In the genomic region with DNA sequence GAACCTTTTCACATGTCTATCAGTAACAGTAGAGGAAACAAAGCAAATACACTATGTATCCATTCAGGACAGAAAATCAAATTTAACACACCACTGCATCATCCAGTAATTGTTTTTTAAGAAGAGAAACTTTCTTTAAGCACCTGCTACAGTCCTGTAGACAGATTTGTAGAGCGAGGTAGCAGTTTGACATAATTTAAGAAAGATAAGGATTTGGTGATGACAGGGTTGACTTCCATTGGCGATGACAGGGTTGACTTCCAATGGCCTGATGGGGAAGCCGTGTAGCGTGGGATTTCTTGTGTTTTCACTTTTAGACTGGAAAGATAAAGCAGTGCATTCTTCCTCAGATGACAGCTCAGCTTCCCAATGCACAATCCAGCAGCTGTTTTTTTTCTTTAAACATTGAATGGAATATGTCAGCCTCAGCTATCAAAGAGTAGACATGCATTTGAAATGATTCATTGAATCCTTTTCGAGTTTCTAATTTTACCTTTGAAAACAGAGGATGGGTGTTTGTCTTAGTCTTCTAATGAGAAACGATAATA, we compare ENCODE assay signal across 25 cellular contexts.
DNase-seq lines count a peak whose midpoint lies in the region; ATAC-seq and TF ChIP-seq lines count a peak whose summit lies in the region.
"Had no signal": no experiment of that assay in that cellular context is flagged by ENCODE, and none has a peak within 500 bp of the region (broad histone marks: within the 10 kb centered on the region; RNA-seq: fewer than 3 reads in every experiment).

No MANE protein-coding gene starts in this region.

- no peak overlapping the region for H3K4me3 ChIP-seq in brain microvascular endothelial cell (ENCODE audit: low read depth, low read length)
- no peak overlapping the region for H3K4me3 ChIP-seq in right atrium auricular region
- no peak overlapping the region for H3K4me3 ChIP-seq in trophoblast cell (ENCODE audit: low read depth, low read length)
- no peak overlapping the region for H3K4me3 ChIP-seq in foreskin fibroblast (ENCODE audit: low read depth in 1 of 2, low read length in 2 of 2)
- no peak overlapping the region for H3K4me3 ChIP-seq in lower leg skin (ENCODE audit: low read depth, poor library complexity, severe bottlenecking)
- H3K4me3 ChIP-seq: GM12878, MG63, SK-N-MC had no signal

- no peak for TF ChIP-seq POLR2A in lower leg skin (IDR thresholded peaks at IDR 0.05)

- H2AK5ac ChIP-seq in trophoblast cell (ENCODE audit: low read length): no peak overlapping the region

- no peaks in the 10 kb centered on the region for H3K79me2 ChIP-seq in trophoblast cell (ENCODE audit: control insufficient read depth, insufficient read depth, low read length, poor library complexity)

- no peak overlapping the region for H2AFZ ChIP-seq in trophoblast cell (ENCODE audit: insufficient read depth, low read length, poor library complexity)

- DNase-seq in RPMI7951 (ENCODE audit: low read depth) (peak; percentile 19), brain microvascular endothelial cell (peak; percentile 53), right atrium auricular region (ENCODE audit: low spot score) (no peak), trophoblast cell (peak; percentile 12 to 37), HK-2 (ENCODE audit: unreplicated experiment) (no peak), foreskin fibroblast (no peak), lower leg skin (ENCODE audit: low spot score in 2 of 2) (no peak)
- DNase-seq: BE2C; CD4-positive, CD25-positive, alpha-beta regulatory T cell; COR-L47; DMS79; GOT3; HCEC 1CT; Kasumi-1; MG63; NCI-H1417; NCI-H1694 treated with DMSO at 0.1 percent for 48 hours; NCI-H2081 treated with DMSO at 0.1 percent for 48 hours; NCI-H446; NCI-H526 treated with DMSO at 0.1 percent for 48 hours; OCI-M1; SHP77 had no signal

- H3K27ac ChIP-seq in brain microvascular endothelial cell (no peak overlapping the region), right atrium auricular region (peak overlapping the region; percentile 52 to 76), trophoblast cell (ENCODE audit: low read depth, low read length) (no peak overlapping the region)
- H3K27ac ChIP-seq: SK-N-MC had no signal

- no peak overlapping the region for H4K12ac ChIP-seq in trophoblast cell (ENCODE audit: low read depth, low read length)

- intact Hi-C loops in lower leg skin (cut with DNase I; ENCODE audit: low total_unique reads): no loop called here

- no peak overlapping the region for H2BK5ac ChIP-seq in trophoblast cell (ENCODE audit: low read depth, low read length, poor library complexity)

- H3K14ac ChIP-seq in trophoblast cell (ENCODE audit: low read length): no peak overlapping the region

- no CpG with 5 or more reads among the region's 6 CpGs for WGBS in trophoblast cell (ENCODE audit: extremely low coverage, insufficient coverage, insufficient read length)
- 92 to 93% methylated on average over 6 of the region's 6 CpGs for WGBS in lower leg skin, 2 donors

- H4K8ac ChIP-seq in trophoblast cell (ENCODE audit: low read depth, low read length): no peak overlapping the region

- H3K9ac ChIP-seq in trophoblast cell (ENCODE audit: low read length): no peak overlapping the region

- H3K9me3 ChIP-seq in right atrium auricular region: no peaks in the 10 kb centered on the region
- H3K9me3 ChIP-seq in trophoblast cell (ENCODE audit: insufficient read depth, low read depth, low read length): no peaks in the 10 kb centered on the region
- H3K9me3 ChIP-seq: BE2C, MG63 had no signal

- H3K4me1 ChIP-seq in right atrium auricular region (peaks cover 0 to 10% of the 10 kb centered on the region in 2 donors), trophoblast cell (ENCODE audit: control insufficient read depth in 1 of 2, insufficient read depth in 2 of 2, low read length in 2 of 2) (peaks cover 0 to 2% of the 10 kb centered on the region in 2 experiments)
- H3K4me1 ChIP-seq: BE2C had no signal

- H3K36me3 ChIP-seq in brain microvascular endothelial cell (replicated peaks): no peaks in the 10 kb centered on the region
- no peaks in the 10 kb centered on the region for H3K36me3 ChIP-seq in right atrium auricular region
- H3K36me3 ChIP-seq in trophoblast cell (ENCODE audit: control insufficient read depth in 1 of 2, insufficient read depth in 2 of 2, low read length in 2 of 2): no peaks in the 10 kb centered on the region
- H3K36me3 ChIP-seq: BE2C, MG63 had no signal

- H2BK12ac ChIP-seq in trophoblast cell (ENCODE audit: low read length): no peak overlapping the region

- H3K79me1 ChIP-seq in trophoblast cell (ENCODE audit: low read length): no peaks in the 10 kb centered on the region

- no peak for ATAC-seq in GM18498 (IDR thresholded peaks at IDR 0.05; ENCODE audit: unreplicated experiment)
- ATAC-seq: GM12878 had no signal

- no peak overlapping the region for H3K23ac ChIP-seq in trophoblast cell (ENCODE audit: low read length)

- H2BK120ac ChIP-seq in trophoblast cell (ENCODE audit: insufficient read depth, low read length, poor library complexity): no peak overlapping the region

- no peak overlapping the region for H3K18ac ChIP-seq in trophoblast cell (ENCODE audit: low read length)

- H4K91ac ChIP-seq in trophoblast cell (ENCODE audit: low read depth, low read length): no peak overlapping the region

- no peak overlapping the region for H3K4ac ChIP-seq in trophoblast cell (ENCODE audit: low read depth, low read length)

- H3K4me2 ChIP-seq in trophoblast cell (ENCODE audit: low read length): no peak overlapping the region

- in situ Hi-C loops in brain microvascular endothelial cell (cut with HindIII; ENCODE audit: low pct_ligation_motif_present, low sequenced_read_pairs): no loop called here

- H3K27me3 ChIP-seq in brain microvascular endothelial cell (replicated peaks) (no peaks in the 10 kb centered on the region), right atrium auricular region (no peaks in the 10 kb centered on the region), trophoblast cell (ENCODE audit: insufficient read depth, low read length) (no peaks in the 10 kb centered on the region)
- H3K27me3 ChIP-seq: BE2C, MG63 had no signal

- TF ChIP-seq CTCF in brain microvascular endothelial cell (IDR thresholded peaks at IDR 0.05; ENCODE audit: low read depth, low read length, missing control alignments) (no peak), right atrium auricular region (IDR thresholded peaks at IDR 0.05) (no peak), foreskin fibroblast (IDR thresholded peaks at IDR 0.05; ENCODE audit: low read depth, low read length) (no peak), lower leg skin (IDR thresholded peaks at IDR 0.05) (no peak)

Comparison
In these comparisons a context has a peak if more than half of its experiments do, and no peak if none do; other contexts are left out.
1. DNase-seq: peak in RPMI7951 (single experiment), brain microvascular endothelial cell (single experiment) and trophoblast cell (2 of 2); none in right atrium auricular region (single experiment), HK-2 (single experiment), foreskin fibroblast (0 of 2) and lower leg skin (0 of 2).
2. H3K27ac ChIP-seq: peak in right atrium auricular region (2 of 2); none in brain microvascular endothelial cell (single experiment) and trophoblast cell (single experiment).